8 cellular contexts compared by ENCODE assay signal in genomic region chr9:76704601-76705204, GRCh38. TPM values are rescaled to one million over a fixed set of nuclear protein-coding genes. Genes with fewer than 3 reads are reported as not detected.
A peak's percentile ranks its signal among the peaks of the same experiment; 100 is the strongest.
DNase-seq lines count a peak whose midpoint lies in the region; FAIRE-seq and TF ChIP-seq lines count a peak whose summit lies in the region.

No MANE protein-coding gene starts in this region.

- peaks cover 16% of the 10 kb centered on the region for H3K27me3 ChIP-seq in suprapubic skin

- DNase-seq in COR-L47 (lab: John Stamatoyannopoulos, UW) (peak; percentile 77), HFF-Myc (ENCODE audit: extremely low read depth, low read depth) (peak; percentile 65), NCI-H526 treated with DMSO at 0.1 percent for 48 hours (lab: John Stamatoyannopoulos, UW) (peak; percentile 28), T47D (ENCODE audit: low read depth in 1 of 2, low spot score in 1 of 2) (peak; percentile 25 to 72), suprapubic skin (ENCODE audit: low spot score in 2 of 2) (no peak)
- no peak for DNase-seq in activated naive CD4-positive, alpha-beta T cell (lab: John Stamatoyannopoulos, UW)
- no peak for DNase-seq in activated CD4-positive, CD25-positive, alpha-beta regulatory T cell (lab: John Stamatoyannopoulos, UW)

- no peak for TF ChIP-seq EP300 in suprapubic skin (IDR thresholded peaks at IDR 0.05)

- no peak overlapping the region for H3K27ac ChIP-seq in suprapubic skin

- H3K36me3 ChIP-seq in suprapubic skin: no peaks in the 10 kb centered on the region

- H3K4me3 ChIP-seq in HFF-Myc (replicated peaks; ENCODE audit: low read depth, low read length) (no peak overlapping the region), suprapubic skin (no peak overlapping the region)

- H3K4me1 ChIP-seq in suprapubic skin: no peaks in the 10 kb centered on the region

- TF ChIP-seq CTCF in HFF-Myc (IDR thresholded peaks at IDR 0.05; ENCODE audit: low read depth, low read length, missing control alignments): peak; percentile 38
- TF ChIP-seq CTCF in suprapubic skin (IDR thresholded peaks at IDR 0.05): peak; percentile 28 to 53

- FAIRE-seq in islet of Langerhans (lab: Jason Lieb, UNC): peak; percentile 33

- no peaks in the 10 kb centered on the region for H3K9me3 ChIP-seq in suprapubic skin

- 11% methylated on average over 9 of the region's 9 CpGs for WGBS in suprapubic skin

- TF ChIP-seq POLR2A in suprapubic skin (IDR thresholded peaks at IDR 0.05): no peak

- in situ Hi-C loops in T47D (cut with HindIII; ENCODE audit: low pct_unique_long_range_greater_than_20kb, low sequenced_read_pairs): no loop called here

RNA-seq across cellular contexts. Expression of gene PCA3, which starts 59.5 kb away (rescaled TPM):
- under 1 TPM in 1 of 4 donors, not detected in 3; 0.25 TPM for total RNA-seq in suprapubic skin

Comparison
In these comparisons a context has a peak if more than half of its experiments do, and no peak if none do; other contexts are left out.
1. DNase-seq: peak in COR-L47 (single experiment), HFF-Myc (single experiment), NCI-H526 treated with DMSO at 0.1 percent for 48 hours (single experiment) and T47D (2 of 2); none in suprapubic skin (0 of 2), activated naive CD4-positive, alpha-beta T cell (0 of 4) and activated CD4-positive, CD25-positive, alpha-beta regulatory T cell (0 of 4).